In genomic region chr5:172640822-172641358, GRCh38 we compare ENCODE assay signal across 7 cellular contexts. TPM values are rescaled to one million over a fixed set of nuclear protein-coding genes. Genes with fewer than 3 reads are reported as not detected.
DNase-seq lines count a peak whose midpoint lies in the region; ATAC-seq and TF ChIP-seq lines count a peak whose summit lies in the region.

TSS of gene NEURL1B (plus strand) at chr5:172641263. CDS start at chr5:172641407, 144 bp downstream.

- H3K9me3 ChIP-seq in OCI-LY1 (ENCODE audit: low read length) (no peaks in the 10 kb centered on the region), thoracic aorta (no peaks in the 10 kb centered on the region)

- H3K27ac Mint-ChIP-seq in naive thymus-derived CD8-positive, alpha-beta T cell = peak within 1 kb of the TSS in 1 of 10 donors; percentile 73

- no peak for TF ChIP-seq CTCF in GM12875 (IDR thresholded peaks at IDR 0.05; ENCODE audit: borderline replicate concordance, insufficient read depth, low read depth, low read length)
- no peak for TF ChIP-seq CTCF in OCI-LY1 (IDR thresholded peaks at IDR 0.05; ENCODE audit: low read length)
- TF ChIP-seq CTCF in foreskin keratinocyte (conservative IDR thresholded peaks at IDR 0.05) = peak; percentile 43
- no peak for TF ChIP-seq CTCF in thoracic aorta (IDR thresholded peaks at IDR 0.05)

- no peak within 1 kb of the TSS; the same call in 1 of the 2 replicates for H3K9ac ChIP-seq in OCI-LY1 (ENCODE audit: low read length)

- peak within 1 kb of the TSS; percentile 55; the same call in 1 of the 2 replicates for H3K4me2 ChIP-seq in OCI-LY1 (ENCODE audit: low read length)

- H3K27me3 Mint-ChIP-seq in naive thymus-derived CD8-positive, alpha-beta T cell = peaks cover 28 to 62% (median 35%) of the 10 kb centered on the region in 5 donors

- H3K27me3 ChIP-seq in OCI-LY1 (ENCODE audit: insufficient read depth, low read length) = peaks cover 5% of the 10 kb centered on the region
- H3K27me3 ChIP-seq in foreskin keratinocyte = peaks cover 19% of the 10 kb centered on the region
- no peaks in the 10 kb centered on the region for H3K27me3 ChIP-seq in thoracic aorta (replicated peaks; ENCODE audit: insufficient read depth)

- H3K4me1 Mint-ChIP-seq in naive thymus-derived CD8-positive, alpha-beta T cell = peaks cover 0 to 15% (median 6%) of the 10 kb centered on the region in 4 donors

- no peaks in the 10 kb centered on the region for H3K9me2 ChIP-seq in OCI-LY1 (ENCODE audit: low read depth, low read length)

- H3K4me1 ChIP-seq in OCI-LY1 (ENCODE audit: insufficient read depth, low read length, severe bottlenecking) (peaks cover 4% of the 10 kb centered on the region), foreskin keratinocyte (no peaks in the 10 kb centered on the region), thoracic aorta (ENCODE audit: control insufficient read depth in 1 of 2, low read depth in 2 of 2) (peaks cover 6 to 19% of the 10 kb centered on the region in 2 donors)

- H2AFZ ChIP-seq in OCI-LY1 (ENCODE audit: low read length) = no peak within 1 kb of the TSS

- ATAC-seq in foreskin keratinocyte (peak; percentile 78), thoracic aorta (ENCODE audit: insufficient number of reproducible peaks, low FRiP score, low read depth) (peak; percentile 46)
- ATAC-seq in naive thymus-derived CD8-positive, alpha-beta T cell = peak; percentile 20 to 74

- peak within 1 kb of the TSS; percentile 20 to 66 (median 48) for H3K4me3 Mint-ChIP-seq in naive thymus-derived CD8-positive, alpha-beta T cell

- POLR2A ChIA-PET in naive thymus-derived CD8-positive, alpha-beta T cell (lab: Charles Lee) = no interaction called here

- no peaks in the 10 kb centered on the region for H3K36me3 ChIP-seq in OCI-LY1 (ENCODE audit: insufficient read depth, low read length)
- no peaks in the 10 kb centered on the region for H3K36me3 ChIP-seq in thoracic aorta

- H3K27ac ChIP-seq in OCI-LY1 (ENCODE audit: low read depth, low read length, poor library complexity, severe bottlenecking) (no peak within 1 kb of the TSS), foreskin keratinocyte (peak within 1 kb of the TSS; percentile 76), thoracic aorta (peak within 1 kb of the TSS in 1 of 2 donors; percentile 28)

- no peaks in the 10 kb centered on the region for H3F3A ChIP-seq in OCI-LY1 (ENCODE audit: insufficient read depth, low read length)

- no peaks in the 10 kb centered on the region for H4K20me1 ChIP-seq in OCI-LY1 (ENCODE audit: insufficient read depth, low read length)

- peaks cover 0 to 2% (median 0%) of the 10 kb centered on the region in 9 donors for H3K9me3 Mint-ChIP-seq in naive thymus-derived CD8-positive, alpha-beta T cell

- H3K4me3 ChIP-seq in GM12875 (ENCODE audit: low read depth, low read length) = peak within 1 kb of the TSS; percentile 22
- peak within 1 kb of the TSS; percentile 37 for H3K4me3 ChIP-seq in OCI-LY1 (ENCODE audit: low read depth, low read length, poor library complexity, severe bottlenecking)
- peak within 1 kb of the TSS; percentile 78 for H3K4me3 ChIP-seq in thoracic aorta

- no peaks in the 10 kb centered on the region for H3K79me2 ChIP-seq in OCI-LY1 (ENCODE audit: insufficient read depth, low read length)

- H3K36me3 Mint-ChIP-seq in naive thymus-derived CD8-positive, alpha-beta T cell = no peaks in the 10 kb centered on the region

- DNase-seq in HPDE6-E6E7 (ENCODE audit: extremely low spot score) (peak; percentile 66), foreskin keratinocyte (peak in 1 of 2 donors; percentile 35), thoracic aorta (ENCODE audit: low spot score) (no peak)
- peak; percentile 12 for DNase-seq in activated effector memory CD4-positive, alpha-beta T cell treated with Interleukin-2 at 50 U/mL for 16 hours
- DNase-seq in naive thymus-derived CD8-positive, alpha-beta T cell = peak in 2 of 10 donors; percentile 15 to 16

RNA-seq across cellular contexts. Expression of gene NEURL1B, which starts in this region (rescaled TPM):
- total RNA-seq in foreskin keratinocyte (4.2 and 5.1 TPM in 2 replicates), thoracic aorta (10 to 100 TPM; 17.3 to 17.6 TPM)
- polyA plus RNA-seq in foreskin keratinocyte = 1.9 and 2.0 TPM in 2 replicates
- under 1 TPM; 0.38 to 0.49 TPM for total RNA-seq in naive thymus-derived CD8-positive, alpha-beta T cell
- polyA plus RNA-seq in naive thymus-derived CD8-positive, alpha-beta T cell = under 1 TPM in 1 of 3 donors, not detected in 2; 0.06 TPM

Comparison
In these comparisons a context has a peak if more than half of its experiments do, and no peak if none do; other contexts are left out.
1. Peak in ATAC-seq in naive thymus-derived CD8-positive, alpha-beta T cell; RNA of the gene not detected or under 1 TPM.
2. H3K4me3 ChIP-seq: peak in every context shown above with its lines; median percentile 78 in thoracic aorta; 37 in OCI-LY1; 22 in GM12875.